ENCODE assay signal across 1 cellular context in the genomic region with DNA sequence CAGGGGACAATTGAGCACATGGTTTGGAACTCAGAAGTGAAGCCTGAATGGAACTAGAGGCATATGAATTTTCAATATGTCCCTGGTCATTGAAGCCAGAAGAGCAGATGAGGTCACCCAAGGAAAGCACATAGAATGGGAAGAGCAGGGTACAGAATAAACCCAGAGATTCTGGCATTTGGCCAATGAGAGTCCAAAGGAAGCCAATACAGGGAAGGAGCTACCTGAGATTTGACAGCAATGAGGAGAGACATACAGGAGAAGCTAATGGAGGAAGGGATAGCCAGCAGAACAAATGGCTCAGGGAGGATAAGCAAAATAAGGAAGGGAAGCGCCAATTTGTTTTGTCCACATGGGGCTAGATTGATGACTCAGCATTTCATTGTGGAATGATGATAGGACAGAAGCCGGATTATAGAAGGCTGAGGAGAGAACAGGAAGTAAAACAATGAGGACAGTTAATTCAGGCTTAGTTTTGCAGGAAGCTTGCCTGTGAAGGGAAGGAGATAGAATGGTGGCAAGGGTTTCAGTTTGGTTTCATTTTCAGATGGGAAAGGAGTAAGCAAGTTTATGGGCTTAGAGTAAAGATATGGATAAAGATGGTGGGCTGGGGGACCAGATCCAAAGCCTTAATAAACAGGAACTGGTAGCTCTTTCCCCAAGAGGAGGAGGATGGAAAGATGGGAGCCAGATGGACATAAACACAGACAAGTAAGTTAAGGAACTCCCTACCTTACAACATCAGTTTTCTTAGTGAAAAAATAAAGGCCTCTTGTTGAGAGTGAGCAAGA.
TF ChIP-seq lines count a peak whose summit lies in the region.

No MANE protein-coding gene starts in this region.

TF ChIP-seq in K562, 482 proteins besides CTCF, POLR2A, EP300 and RAD21 (continued from another document):
- TF ChIP-seq, protein P1, sequence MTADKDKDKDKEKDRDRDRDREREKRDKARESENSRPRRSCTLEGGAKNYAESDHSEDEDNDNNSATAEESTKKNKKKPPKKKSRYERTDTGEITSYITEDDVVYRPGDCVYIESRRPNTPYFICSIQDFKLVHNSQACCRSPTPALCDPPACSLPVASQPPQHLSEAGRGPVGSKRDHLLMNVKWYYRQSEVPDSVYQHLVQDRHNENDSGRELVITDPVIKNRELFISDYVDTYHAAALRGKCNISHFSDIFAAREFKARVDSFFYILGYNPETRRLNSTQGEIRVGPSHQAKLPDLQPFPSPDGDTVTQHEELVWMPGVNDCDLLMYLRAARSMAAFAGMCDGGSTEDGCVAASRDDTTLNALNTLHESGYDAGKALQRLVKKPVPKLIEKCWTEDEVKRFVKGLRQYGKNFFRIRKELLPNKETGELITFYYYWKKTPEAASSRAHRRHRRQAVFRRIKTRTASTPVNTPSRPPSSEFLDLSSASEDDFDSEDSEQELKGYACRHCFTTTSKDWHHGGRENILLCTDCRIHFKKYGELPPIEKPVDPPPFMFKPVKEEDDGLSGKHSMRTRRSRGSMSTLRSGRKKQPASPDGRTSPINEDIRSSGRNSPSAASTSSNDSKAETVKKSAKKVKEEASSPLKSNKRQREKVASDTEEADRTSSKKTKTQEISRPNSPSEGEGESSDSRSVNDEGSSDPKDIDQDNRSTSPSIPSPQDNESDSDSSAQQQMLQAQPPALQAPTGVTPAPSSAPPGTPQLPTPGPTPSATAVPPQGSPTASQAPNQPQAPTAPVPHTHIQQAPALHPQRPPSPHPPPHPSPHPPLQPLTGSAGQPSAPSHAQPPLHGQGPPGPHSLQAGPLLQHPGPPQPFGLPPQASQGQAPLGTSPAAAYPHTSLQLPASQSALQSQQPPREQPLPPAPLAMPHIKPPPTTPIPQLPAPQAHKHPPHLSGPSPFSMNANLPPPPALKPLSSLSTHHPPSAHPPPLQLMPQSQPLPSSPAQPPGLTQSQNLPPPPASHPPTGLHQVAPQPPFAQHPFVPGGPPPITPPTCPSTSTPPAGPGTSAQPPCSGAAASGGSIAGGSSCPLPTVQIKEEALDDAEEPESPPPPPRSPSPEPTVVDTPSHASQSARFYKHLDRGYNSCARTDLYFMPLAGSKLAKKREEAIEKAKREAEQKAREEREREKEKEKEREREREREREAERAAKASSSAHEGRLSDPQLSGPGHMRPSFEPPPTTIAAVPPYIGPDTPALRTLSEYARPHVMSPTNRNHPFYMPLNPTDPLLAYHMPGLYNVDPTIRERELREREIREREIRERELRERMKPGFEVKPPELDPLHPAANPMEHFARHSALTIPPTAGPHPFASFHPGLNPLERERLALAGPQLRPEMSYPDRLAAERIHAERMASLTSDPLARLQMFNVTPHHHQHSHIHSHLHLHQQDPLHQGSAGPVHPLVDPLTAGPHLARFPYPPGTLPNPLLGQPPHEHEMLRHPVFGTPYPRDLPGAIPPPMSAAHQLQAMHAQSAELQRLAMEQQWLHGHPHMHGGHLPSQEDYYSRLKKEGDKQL (CRISPR knock-in tag; IDR thresholded peaks at IDR 0.05; ENCODE audit: borderline replicate concordance): no peak
- TF ChIP-seq RFX7 (CRISPR knock-in tag; IDR thresholded peaks at IDR 0.05): no peak
- TF ChIP-seq ZNF586 (CRISPR knock-in tag; conservative IDR thresholded peaks at IDR 0.05): no peak
- TF ChIP-seq ZNF316 (IDR thresholded peaks at IDR 0.05): peak; percentile 100
- TF ChIP-seq MYC (IDR thresholded peaks at IDR 0.05; ENCODE audit: low read depth, low read length): peak; percentile 67; the same call in 1 of the 2 replicates
- TF ChIP-seq MYC (CRISPR knock-in tag; IDR thresholded peaks at IDR 0.05; ENCODE audit: borderline replicate concordance, low read depth): no peak
- TF ChIP-seq ZNF766 (CRISPR knock-in tag; conservative IDR thresholded peaks at IDR 0.05): peak; percentile 81
- no peak for TF ChIP-seq ZNF696 (CRISPR knock-in tag; conservative IDR thresholded peaks at IDR 0.05)
- no peak for TF ChIP-seq TCF7 (IDR thresholded peaks at IDR 0.05; ENCODE audit: borderline replicate concordance)
- peak; percentile 89 for TF ChIP-seq SMARCA4 (IDR thresholded peaks at IDR 0.05)
- no peak for TF ChIP-seq KHSRP (IDR thresholded peaks at IDR 0.05)
- TF ChIP-seq GTF2A2 (tag; IDR thresholded peaks at IDR 0.05): no peak
- no peak for TF ChIP-seq BCL6 (CRISPR knock-in tag; IDR thresholded peaks at IDR 0.05)
- peak; percentile 72 for TF ChIP-seq EP400 (IDR thresholded peaks at IDR 0.05)
- TF ChIP-seq POLR2AphosphoS5 (IDR thresholded peaks at IDR 0.05; ENCODE audit: control insufficient read depth, insufficient read depth, low read depth, low read length): no peak
- TF ChIP-seq MTA3 (IDR thresholded peaks at IDR 0.05; ENCODE audit: borderline replicate concordance): no peak
- TF ChIP-seq PCBP1 (IDR thresholded peaks at IDR 0.05; ENCODE audit: low read depth, low read length, poor library complexity, severe bottlenecking): no peak
- TF ChIP-seq CCNT2 (IDR thresholded peaks at IDR 0.05; ENCODE audit: borderline replicate concordance, extremely low read depth, insufficient read length, low read depth, low read length): no peak
- TF ChIP-seq DMBX1 (CRISPR knock-in tag; IDR thresholded peaks at IDR 0.05; ENCODE audit: borderline replicate concordance): 0 out of 2 replicates have a peak, but pooled peaks have one; percentile 38
- TF ChIP-seq, protein P2, sequence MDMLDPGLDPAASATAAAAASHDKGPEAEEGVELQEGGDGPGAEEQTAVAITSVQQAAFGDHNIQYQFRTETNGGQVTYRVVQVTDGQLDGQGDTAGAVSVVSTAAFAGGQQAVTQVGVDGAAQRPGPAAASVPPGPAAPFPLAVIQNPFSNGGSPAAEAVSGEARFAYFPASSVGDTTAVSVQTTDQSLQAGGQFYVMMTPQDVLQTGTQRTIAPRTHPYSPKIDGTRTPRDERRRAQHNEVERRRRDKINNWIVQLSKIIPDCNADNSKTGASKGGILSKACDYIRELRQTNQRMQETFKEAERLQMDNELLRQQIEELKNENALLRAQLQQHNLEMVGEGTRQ (CRISPR knock-in tag; IDR thresholded peaks at IDR 0.05): no peak
- TF ChIP-seq ZNF75A (CRISPR knock-in tag; IDR thresholded peaks at IDR 0.05): no peak
- TF ChIP-seq, protein P3, sequence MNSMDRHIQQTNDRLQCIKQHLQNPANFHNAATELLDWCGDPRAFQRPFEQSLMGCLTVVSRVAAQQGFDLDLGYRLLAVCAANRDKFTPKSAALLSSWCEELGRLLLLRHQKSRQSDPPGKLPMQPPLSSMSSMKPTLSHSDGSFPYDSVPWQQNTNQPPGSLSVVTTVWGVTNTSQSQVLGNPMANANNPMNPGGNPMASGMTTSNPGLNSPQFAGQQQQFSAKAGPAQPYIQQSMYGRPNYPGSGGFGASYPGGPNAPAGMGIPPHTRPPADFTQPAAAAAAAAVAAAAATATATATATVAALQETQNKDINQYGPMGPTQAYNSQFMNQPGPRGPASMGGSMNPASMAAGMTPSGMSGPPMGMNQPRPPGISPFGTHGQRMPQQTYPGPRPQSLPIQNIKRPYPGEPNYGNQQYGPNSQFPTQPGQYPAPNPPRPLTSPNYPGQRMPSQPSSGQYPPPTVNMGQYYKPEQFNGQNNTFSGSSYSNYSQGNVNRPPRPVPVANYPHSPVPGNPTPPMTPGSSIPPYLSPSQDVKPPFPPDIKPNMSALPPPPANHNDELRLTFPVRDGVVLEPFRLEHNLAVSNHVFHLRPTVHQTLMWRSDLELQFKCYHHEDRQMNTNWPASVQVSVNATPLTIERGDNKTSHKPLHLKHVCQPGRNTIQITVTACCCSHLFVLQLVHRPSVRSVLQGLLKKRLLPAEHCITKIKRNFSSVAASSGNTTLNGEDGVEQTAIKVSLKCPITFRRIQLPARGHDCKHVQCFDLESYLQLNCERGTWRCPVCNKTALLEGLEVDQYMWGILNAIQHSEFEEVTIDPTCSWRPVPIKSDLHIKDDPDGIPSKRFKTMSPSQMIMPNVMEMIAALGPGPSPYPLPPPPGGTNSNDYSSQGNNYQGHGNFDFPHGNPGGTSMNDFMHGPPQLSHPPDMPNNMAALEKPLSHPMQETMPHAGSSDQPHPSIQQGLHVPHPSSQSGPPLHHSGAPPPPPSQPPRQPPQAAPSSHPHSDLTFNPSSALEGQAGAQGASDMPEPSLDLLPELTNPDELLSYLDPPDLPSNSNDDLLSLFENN (IDR thresholded peaks at IDR 0.05; ENCODE audit: low read depth in 2 of 2, low read length in 2 of 2): 0 out of 4 replicates have a peak, but pooled peaks of 1 of the 2 experiments have one; percentile 25
- TF ChIP-seq, protein P4, sequence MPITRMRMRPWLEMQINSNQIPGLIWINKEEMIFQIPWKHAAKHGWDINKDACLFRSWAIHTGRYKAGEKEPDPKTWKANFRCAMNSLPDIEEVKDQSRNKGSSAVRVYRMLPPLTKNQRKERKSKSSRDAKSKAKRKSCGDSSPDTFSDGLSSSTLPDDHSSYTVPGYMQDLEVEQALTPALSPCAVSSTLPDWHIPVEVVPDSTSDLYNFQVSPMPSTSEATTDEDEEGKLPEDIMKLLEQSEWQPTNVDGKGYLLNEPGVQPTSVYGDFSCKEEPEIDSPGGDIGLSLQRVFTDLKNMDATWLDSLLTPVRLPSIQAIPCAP (CRISPR knock-in tag; IDR thresholded peaks at IDR 0.05; ENCODE audit: borderline replicate concordance): no peak
- no peak for TF ChIP-seq ZKSCAN1 (IDR thresholded peaks at IDR 0.05; ENCODE audit: low read depth, low read length)
- TF ChIP-seq ZNF24 (IDR thresholded peaks at IDR 0.05): no peak
- TF ChIP-seq TARDBP (IDR thresholded peaks at IDR 0.05): no peak
- 0 out of 2 replicates have a peak, but pooled peaks have one; percentile 44 for TF ChIP-seq ZNF76 (CRISPR knock-in tag; IDR thresholded peaks at IDR 0.05; ENCODE audit: borderline replicate concordance)
- peak; percentile 66; the same call in 1 of the 2 replicates for TF ChIP-seq SOX6 (IDR thresholded peaks at IDR 0.05)
- peak; percentile 77 for TF ChIP-seq SMARCE1 (IDR thresholded peaks at IDR 0.05)
- TF ChIP-seq CBFB (CRISPR knock-in tag; IDR thresholded peaks at IDR 0.05): no peak
- TF ChIP-seq ZNF408 (CRISPR knock-in tag; IDR thresholded peaks at IDR 0.05; ENCODE audit: low read depth): no peak
- peak; percentile 100 for TF ChIP-seq MAFF (IDR thresholded peaks at IDR 0.05; ENCODE audit: low read length)
- TF ChIP-seq, protein P5, sequence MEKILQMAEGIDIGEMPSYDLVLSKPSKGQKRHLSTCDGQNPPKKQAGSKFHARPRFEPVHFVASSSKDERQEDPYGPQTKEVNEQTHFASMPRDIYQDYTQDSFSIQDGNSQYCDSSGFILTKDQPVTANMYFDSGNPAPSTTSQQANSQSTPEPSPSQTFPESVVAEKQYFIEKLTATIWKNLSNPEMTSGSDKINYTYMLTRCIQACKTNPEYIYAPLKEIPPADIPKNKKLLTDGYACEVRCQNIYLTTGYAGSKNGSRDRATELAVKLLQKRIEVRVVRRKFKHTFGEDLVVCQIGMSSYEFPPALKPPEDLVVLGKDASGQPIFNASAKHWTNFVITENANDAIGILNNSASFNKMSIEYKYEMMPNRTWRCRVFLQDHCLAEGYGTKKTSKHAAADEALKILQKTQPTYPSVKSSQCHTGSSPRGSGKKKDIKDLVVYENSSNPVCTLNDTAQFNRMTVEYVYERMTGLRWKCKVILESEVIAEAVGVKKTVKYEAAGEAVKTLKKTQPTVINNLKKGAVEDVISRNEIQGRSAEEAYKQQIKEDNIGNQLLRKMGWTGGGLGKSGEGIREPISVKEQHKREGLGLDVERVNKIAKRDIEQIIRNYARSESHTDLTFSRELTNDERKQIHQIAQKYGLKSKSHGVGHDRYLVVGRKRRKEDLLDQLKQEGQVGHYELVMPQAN (IDR thresholded peaks at IDR 0.05; ENCODE audit: borderline replicate concordance): no peak
- no peak for TF ChIP-seq BRCA1 (IDR thresholded peaks at IDR 0.05)
- TF ChIP-seq BRCA1 (CRISPR knock-in tag; IDR thresholded peaks at IDR 0.05): no peak
- TF ChIP-seq MECOM (CRISPR knock-in tag; IDR thresholded peaks at IDR 0.05): no peak
- TF ChIP-seq TAF9B (IDR thresholded peaks at IDR 0.05; ENCODE audit: partially characterized antibody): peak; percentile 59
- no peak for TF ChIP-seq IFI16 (CRISPR knock-in tag; IDR thresholded peaks at IDR 0.05)
